In genomic region chr2:201349601-201350000, GRCh38 we compare ENCODE assay signal across 16 cellular contexts. TPM values are rescaled to one million over a fixed set of nuclear protein-coding genes. Genes with fewer than 3 reads are reported as not detected.
DNase-seq lines count a peak whose midpoint lies in the region; ATAC-seq and TF ChIP-seq lines count a peak whose summit lies in the region.
"Had no signal": no experiment of that assay in that cellular context is flagged by ENCODE, and none has a peak within 500 bp of the region (broad histone marks: within the 10 kb centered on the region; RNA-seq: fewer than 3 reads in every experiment).

No MANE protein-coding gene starts in this region.

- intact Hi-C loops in dorsolateral prefrontal cortex (cut with DNase I), result no loop called here

- TF ChIP-seq CTCF in WERI-Rb-1 (IDR thresholded peaks at IDR 0.05; ENCODE audit: low read depth, low read length) (no peak), neural crest cell (conservative IDR thresholded peaks at IDR 0.05) (no peak), dorsolateral prefrontal cortex (IDR thresholded peaks at IDR 0.05 in 54 of 56, conservative IDR thresholded peaks at IDR 0.05 in 2 of 56; ENCODE audit: low read depth in 1 of 56, partially characterized antibody in 56 of 56) (no peak)

- H3K9me3 Mint-ChIP-seq in neural crest cell, result no peaks in the 10 kb centered on the region
- H3K9me3 Mint-ChIP-seq in effector memory CD8-positive, alpha-beta T cell, result no peaks in the 10 kb centered on the region
- H3K9me3 Mint-ChIP-seq: CD4-positive, alpha-beta T cell had no signal

- peaks cover 21% of the 10 kb centered on the region for H3K4me1 Mint-ChIP-seq in neural crest cell
- no peaks in the 10 kb centered on the region for H3K4me1 Mint-ChIP-seq in effector memory CD8-positive, alpha-beta T cell (ENCODE audit: low read depth in 2 of 2)

- peak overlapping the region; percentile 46 for H3K27ac Mint-ChIP-seq in neural crest cell (ENCODE audit: unreplicated experiment)
- H3K27ac Mint-ChIP-seq in effector memory CD8-positive, alpha-beta T cell, result no peak overlapping the region
- H3K27ac Mint-ChIP-seq: CD4-positive, alpha-beta T cell had no signal

- no peaks in the 10 kb centered on the region for H3K36me3 ChIP-seq in WERI-Rb-1

- no peak overlapping the region for H3K4me3 ChIP-seq in WERI-Rb-1 (ENCODE audit: low read depth, low read length)
- no peak overlapping the region for H3K4me3 ChIP-seq in dorsolateral prefrontal cortex
- H3K4me3 ChIP-seq: BLaER1 treated with 17β-estradiol and CSF1 and Interleukin-3, amounts not matched to agents 10 nM and 100 nM; GM12878 had no signal

- H3K27ac ChIP-seq in WERI-Rb-1 (peak overlapping the region; percentile 68), dorsolateral prefrontal cortex (no peak overlapping the region)
- H3K27ac ChIP-seq: 22Rv1; BLaER1 treated with 17β-estradiol and CSF1 and Interleukin-3, amounts not matched to agents 10 nM and 100 nM had no signal

- peaks cover 2% of the 10 kb centered on the region for H3K36me3 Mint-ChIP-seq in neural crest cell (ENCODE audit: low read depth)
- H3K36me3 Mint-ChIP-seq in effector memory CD8-positive, alpha-beta T cell (ENCODE audit: insufficient read depth), result no peaks in the 10 kb centered on the region

- DNase-seq in NCI-H82 (lab: John Stamatoyannopoulos, UW) (peak; percentile 34), NCI-H82 treated with DMSO at 0.1 percent for 48 hours (lab: John Stamatoyannopoulos, UW; ENCODE audit: unreplicated experiment) (no peak), NCI-H69 (lab: John Stamatoyannopoulos, UW) (peak; percentile 7), WERI-Rb-1 (no peak), neural crest cell (ENCODE audit: low read depth, low spot score) (no peak), dorsolateral prefrontal cortex (no peak)
- no peak for DNase-seq in effector memory CD8-positive, alpha-beta T cell
- DNase-seq: Calu3; CD4-positive, alpha-beta T cell; DMS 273 treated with DMSO at 0.1 percent for 48 hours had no signal

- H3K27me3 Mint-ChIP-seq in neural crest cell (ENCODE audit: low read depth), result no peaks in the 10 kb centered on the region
- no peaks in the 10 kb centered on the region for H3K27me3 Mint-ChIP-seq in effector memory CD8-positive, alpha-beta T cell
- H3K27me3 Mint-ChIP-seq: CD4-positive, alpha-beta T cell had no signal

- H3K9me3 ChIP-seq in WERI-Rb-1 (ENCODE audit: severe bottlenecking), result no peaks in the 10 kb centered on the region

- ATAC-seq in effector memory CD8-positive, alpha-beta T cell (replicated peaks), result no peak
- ATAC-seq in HG02610 (IDR thresholded peaks at IDR 0.05; ENCODE audit: unreplicated experiment), result no peak
- ATAC-seq: GM12878, HCT116 had no signal

- no peaks in the 10 kb centered on the region for H3K27me3 ChIP-seq in WERI-Rb-1 (ENCODE audit: insufficient read depth, low read depth, severe bottlenecking)
- H3K27me3 ChIP-seq in dorsolateral prefrontal cortex, result no peaks in the 10 kb centered on the region
- H3K27me3 ChIP-seq: BLaER1 treated with 17β-estradiol and CSF1 and Interleukin-3, amounts not matched to agents 10 nM and 100 nM had no signal

- no peak overlapping the region for H3K4me3 Mint-ChIP-seq in neural crest cell
- H3K4me3 Mint-ChIP-seq in effector memory CD8-positive, alpha-beta T cell, result no peak overlapping the region
- H3K4me3 Mint-ChIP-seq: CD4-positive, alpha-beta T cell had no signal

RNA-seq across cellular contexts. Expression of gene FLACC1, which starts 7.5 kb away (rescaled TPM):
- 0.77 and 1.0 TPM in 2 replicates for total RNA-seq in neural crest cell
- 10 to 100 TPM in 75 of 120 experiments, 1 to 10 TPM in 45; 2.9 to 22.0 (median 10.8) TPM for total RNA-seq in dorsolateral prefrontal cortex
- total RNA-seq: Daoy had no signal

Comparison
In these comparisons a context has a peak if more than half of its experiments do, and no peak if none do; other contexts are left out.
1. DNase-seq: peak in NCI-H82 (single experiment) and NCI-H69 (single experiment); none in NCI-H82 treated with DMSO at 0.1 percent for 48 hours (single experiment), WERI-Rb-1 (single experiment), neural crest cell (single experiment), effector memory CD8-positive, alpha-beta T cell (0 of 3) and dorsolateral prefrontal cortex (0 of 10).